1 cellular context compared by ENCODE assay signal in genomic region chrX:1248381-1249061, GRCh38.
TF ChIP-seq lines count a peak whose summit lies in the region.

No MANE protein-coding gene starts in this region.

TF ChIP-seq in H1, 55 proteins besides CTCF, POLR2A, EP300 and RAD21 (continued from another document):
- TF ChIP-seq USF2 (IDR thresholded peaks at IDR 0.05; ENCODE audit: low read length) (no peak), JUND (IDR thresholded peaks at IDR 0.05; ENCODE audit: low read length) (peak; percentile 66; the same call in 1 of the 2 replicates), EGR1 (IDR thresholded peaks at IDR 0.05; ENCODE audit: borderline replicate concordance, low read depth, low read length) (0 out of 2 replicates have a peak, but pooled peaks have one; percentile 21), CHD7 (IDR thresholded peaks at IDR 0.05; ENCODE audit: insufficient replicate concordance, low read length) (peak; percentile 28), YY1 (IDR thresholded peaks at IDR 0.05; ENCODE audit: low read depth, low read length) (no peak), KDM1A (IDR thresholded peaks at IDR 0.05; ENCODE audit: borderline replicate concordance, low read length) (peak; percentile 37; the same call in 1 of the 2 replicates), SIN3A (conservative IDR thresholded peaks at IDR 0.05 in 1 of 2, IDR thresholded peaks at IDR 0.05 in 1 of 2; ENCODE audit: low read depth in 1 of 2, low read length in 2 of 2) (peak; percentile 66 to 77; a peak in 3 of 4 replicates), HDAC2 (IDR thresholded peaks at IDR 0.05; ENCODE audit: borderline replicate concordance in 1 of 2, low read depth in 2 of 2, low read length in 2 of 2) (no peak), NRF1 (IDR thresholded peaks at IDR 0.05; ENCODE audit: low read depth, low read length) (no peak), FOSL1 (IDR thresholded peaks at IDR 0.05; ENCODE audit: insufficient read depth, low read depth, low read length) (no peak), ATF2 (IDR thresholded peaks at IDR 0.05; ENCODE audit: low read length) (0 out of 2 replicates have a peak, but pooled peaks have one; percentile 15), TCF12 (IDR thresholded peaks at IDR 0.05; ENCODE audit: low read depth, low read length) (0 out of 2 replicates have a peak, but pooled peaks have one; percentile 16), MAFK (IDR thresholded peaks at IDR 0.05; ENCODE audit: low read depth, low read length) (no peak), MAX (IDR thresholded peaks at IDR 0.05) (no peak), NANOG (IDR thresholded peaks at IDR 0.05; ENCODE audit: insufficient read depth, low read depth, low read length, poor library complexity, severe bottlenecking) (peak; percentile 45), TAF7 (optimal IDR thresholded peaks at IDR 0.05; ENCODE audit: borderline replicate concordance, low read depth, low read length) (peak; percentile 64), SP1 (IDR thresholded peaks at IDR 0.05; ENCODE audit: low read depth, low read length) (peak; percentile 51), HDAC6 (IDR thresholded peaks at IDR 0.05; ENCODE audit: low read depth, low read length) (no peak), TBP (IDR thresholded peaks at IDR 0.05; ENCODE audit: low read depth, low read length) (no peak), SUZ12 (IDR thresholded peaks at IDR 0.05; ENCODE audit: low read length) (no peak), CEBPB (IDR thresholded peaks at IDR 0.05; ENCODE audit: low read depth, low read length) (no peak), RXRA (IDR thresholded peaks at IDR 0.05; ENCODE audit: insufficient read depth, low read depth, low read length) (no peak), KDM4A (IDR thresholded peaks at IDR 0.05; ENCODE audit: low read depth, low read length, severe bottlenecking) (no peak), TEAD4 (IDR thresholded peaks at IDR 0.05; ENCODE audit: low read depth, low read length) (peak; percentile 96), CBX5 (IDR thresholded peaks at IDR 0.05; ENCODE audit: low read depth, low read length) (no peak), E2F6 (IDR thresholded peaks at IDR 0.05) (no peak), EZH2 (IDR thresholded peaks at IDR 0.05; ENCODE audit: low read depth, low read length, severe bottlenecking) (no peak), RFX5 (IDR thresholded peaks at IDR 0.05; ENCODE audit: borderline replicate concordance, low read depth, low read length) (no peak), GTF2F1 (IDR thresholded peaks at IDR 0.05; ENCODE audit: borderline replicate concordance, low read depth, low read length) (no peak), CHD1 (IDR thresholded peaks at IDR 0.05; ENCODE audit: low read depth, low read length) (no peak), PHF8 (conservative IDR thresholded peaks at IDR 0.05; ENCODE audit: low read depth, low read length) (no peak), SRF (IDR thresholded peaks at IDR 0.05; ENCODE audit: low read depth, low read length) (no peak), SP4 (IDR thresholded peaks at IDR 0.05; ENCODE audit: low read length) (no peak)
